Comparison of ENCODE assay signal across 29 cellular contexts in the genomic region with DNA sequence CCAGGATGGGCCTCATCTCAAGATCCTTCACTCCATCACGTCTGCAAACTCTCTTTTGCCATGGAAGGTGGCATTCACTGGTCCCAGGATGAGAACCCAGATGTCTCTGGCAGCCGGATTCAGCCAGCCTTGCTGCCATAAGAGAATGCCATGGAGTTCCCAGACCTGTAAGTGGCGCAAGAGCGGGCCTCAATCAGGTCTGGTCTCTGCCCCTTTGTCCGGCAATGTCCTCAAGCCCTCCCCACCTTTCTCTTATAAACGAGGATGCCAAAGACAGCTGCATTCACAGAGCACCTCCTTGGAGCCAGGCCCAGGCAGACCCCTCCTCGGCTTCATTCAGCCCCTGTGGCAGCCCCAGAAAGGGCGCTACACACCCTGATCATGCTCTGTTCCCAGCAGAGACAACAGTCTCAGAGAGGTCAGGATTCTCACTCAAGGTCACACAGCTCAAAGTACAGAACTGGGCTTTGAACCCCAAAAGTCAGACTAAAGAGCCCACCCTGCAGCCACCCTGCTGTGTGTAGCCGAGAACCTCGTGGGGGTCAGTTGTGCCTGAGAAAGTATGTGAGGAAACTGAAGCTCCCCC.
"Had no signal": no experiment of that assay in that cellular context is flagged by ENCODE, and none has a peak within 500 bp of the region (broad histone marks: within the 10 kb centered on the region; RNA-seq: fewer than 3 reads in every experiment).

No MANE protein-coding gene starts in this region.

- H3K27ac Mint-ChIP-seq: activated B cell treated with CpG ODN at 0.5 μM for 24 hours; activated CD4-positive, alpha-beta T cell treated with anti-CD3 and anti-CD28 coated beads, Interleukin-2, amount 10 ng/mL, durations not matched to agents 24 days and 14 days; activated naive CD4-positive, alpha-beta T cell treated with anti-CD3 and anti-CD28 coated beads for 36 hours; activated naive CD8-positive, alpha-beta T cell; activated T-helper 17 cell treated with anti-CD3 and anti-CD28 coated beads, Interleukin-2, amount 50 U/mL, for 72 hours had no signal

- H3K4me3 ChIP-seq: MG63, Peyer's patch had no signal

- H3K9ac ChIP-seq: KMS-11 had no signal

- H3K36me3 ChIP-seq: MG63, Peyer's patch had no signal

- DNase-seq: activated B cell treated with CpG ODN at 0.5 μM for 24 hours; activated CD4-positive, alpha-beta T cell treated with anti-CD3 and anti-CD28 coated beads for 1 hour; activated CD4-positive, alpha-beta T cell treated with anti-CD3 and anti-CD28 coated beads, Interleukin-2, amount 10 ng/mL, durations not matched to agents 24 days and 14 days; activated CD4-positive, alpha-beta T cell treated with anti-CD3 and anti-CD28 coated beads, Interleukin-2, amount 50 U/mL, for 48 hours; activated CD8-positive, alpha-beta memory T cell treated with anti-CD3 and anti-CD28 coated beads for 24 hours; activated gamma-delta T cell; activated naive CD4-positive, alpha-beta T cell treated with anti-CD3 and anti-CD28 coated beads for 36 hours; activated T-cell treated with anti-CD3 and anti-CD28 coated beads, Interleukin-2, amount 50 U/mL, for 48 hours; amygdala; caudate nucleus; MG63; MV-4-11; NCI-H1092 treated with DMSO at 0.1 percent for 48 hours; NCI-H1436; NCI-H1694 treated with DMSO at 0.1 percent for 48 hours; NCI-H2029 treated with DMSO at 0.1 percent for 48 hours; NCI-H345; NCI-H510A; NCI-H526 treated with DMSO at 0.1 percent for 48 hours; NK-92 treated with Interleukin-12 subunit alpha and Interleukin-12 subunit beta, amount 100 ng/mL, for 24 hours; SHP77; T-helper 2 cell; T1000 had no signal

- H3K4me1 Mint-ChIP-seq: activated B cell treated with CpG ODN at 0.5 μM for 24 hours; activated CD4-positive, alpha-beta T cell treated with anti-CD3 and anti-CD28 coated beads, Interleukin-2, amount 10 ng/mL, durations not matched to agents 24 days and 14 days; activated T-helper 17 cell treated with anti-CD3 and anti-CD28 coated beads, Interleukin-2, amount 50 U/mL, for 72 hours had no signal

- ATAC-seq: activated T-helper 17 cell treated with anti-CD3 and anti-CD28 coated beads, Interleukin-2, amount 50 U/mL, for 72 hours had no signal

- H3K27ac ChIP-seq: KMS-11, Peyer's patch, RWPE1 had no signal

- H3K4me2 ChIP-seq: KMS-11 had no signal

- H3K9me3 ChIP-seq: MG63, Peyer's patch had no signal

- H3K27me3 Mint-ChIP-seq: activated CD4-positive, alpha-beta T cell treated with anti-CD3 and anti-CD28 coated beads, Interleukin-2, amount 10 ng/mL, durations not matched to agents 24 days and 14 days had no signal

- H3K4me3 Mint-ChIP-seq: activated B cell treated with CpG ODN at 0.5 μM for 24 hours; activated CD4-positive, alpha-beta T cell treated with anti-CD3 and anti-CD28 coated beads, Interleukin-2, amount 10 ng/mL, durations not matched to agents 24 days and 14 days; activated naive CD4-positive, alpha-beta T cell treated with anti-CD3 and anti-CD28 coated beads for 36 hours; activated naive CD8-positive, alpha-beta T cell; activated T-helper 17 cell treated with anti-CD3 and anti-CD28 coated beads, Interleukin-2, amount 50 U/mL, for 72 hours had no signal

- H3K36me3 Mint-ChIP-seq: activated naive CD8-positive, alpha-beta T cell had no signal

- H3K27me3 ChIP-seq: Peyer's patch had no signal

- FAIRE-seq: TTC549 had no signal

- H3K9me3 Mint-ChIP-seq: activated B cell treated with CpG ODN at 0.5 μM for 24 hours; activated CD4-positive, alpha-beta T cell treated with anti-CD3 and anti-CD28 coated beads, Interleukin-2, amount 10 ng/mL, durations not matched to agents 24 days and 14 days; activated naive CD4-positive, alpha-beta T cell treated with anti-CD3 and anti-CD28 coated beads for 36 hours; activated T-helper 17 cell treated with anti-CD3 and anti-CD28 coated beads, Interleukin-2, amount 50 U/mL, for 72 hours had no signal
